7 cellular contexts compared by ENCODE assay signal in the genomic region with DNA sequence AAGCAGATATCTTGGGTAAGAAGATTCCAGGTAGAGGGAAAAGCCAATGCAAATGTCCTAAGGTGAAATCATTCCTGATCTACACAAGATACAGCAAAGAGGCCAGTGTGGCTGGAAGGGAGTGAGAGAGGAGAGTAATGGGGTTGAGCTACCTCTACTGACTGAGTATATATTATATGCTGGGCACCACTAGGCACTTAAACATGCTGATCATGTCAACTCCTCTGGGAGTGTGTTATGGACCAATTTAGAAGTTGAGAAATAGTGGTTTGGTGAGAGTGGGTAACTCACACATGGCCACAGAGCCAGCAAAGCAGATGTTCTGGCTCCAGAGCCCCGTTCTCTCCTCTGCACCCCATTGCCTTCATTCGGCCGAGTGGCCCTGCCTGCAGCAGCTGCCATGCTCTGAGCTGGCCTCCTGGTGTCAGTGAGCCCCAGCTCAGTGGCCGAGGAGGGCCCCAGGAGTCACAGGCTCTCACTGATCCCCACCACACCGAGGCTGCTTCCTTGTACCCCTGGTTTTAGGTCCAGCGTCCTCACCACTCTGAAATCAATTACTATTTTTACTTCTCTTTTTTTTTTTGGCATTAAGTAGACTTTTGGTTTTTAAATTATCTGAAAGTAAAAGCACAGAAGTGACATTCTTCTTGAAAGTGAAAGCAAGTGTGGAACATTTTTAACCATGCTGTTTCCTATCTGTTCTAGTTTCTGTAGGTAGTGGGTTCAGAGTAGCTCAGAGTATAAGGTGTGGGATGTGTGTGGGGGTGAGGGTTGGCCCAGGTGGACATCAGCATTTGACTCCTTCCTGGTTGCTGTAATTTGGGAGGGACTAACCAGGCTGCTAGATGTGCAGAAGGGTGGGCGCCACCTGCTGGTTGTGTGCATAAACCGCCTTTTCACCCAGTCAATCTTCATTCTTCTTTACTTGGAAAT.
DNase-seq lines count a peak whose midpoint lies in the region; ATAC-seq lines count a peak whose summit lies in the region.

No MANE protein-coding gene starts in this region.

- DNase-seq in GM04504 (ENCODE audit: low read depth) (peak; percentile 25), HuH-7.5 (ENCODE audit: low spot score) (peak; percentile 32), T-helper 1 cell (peak; percentile 43 to 70 (median 63)), amniotic stem cell (lab: John Stamatoyannopoulos, UW) (peak; percentile 11), iPS-NIHi11 (ENCODE audit: low spot score) (peak; percentile 34)
- peak; percentile 43 to 50 for DNase-seq in stimulated activated CD4-positive, alpha-beta T cell treated with anti-CD3 and anti-CD28 coated beads, Interleukin-1b, Interleukin-23, amount 100 ng/mL, for 1 hour (ENCODE audit: low read depth in 2 of 2)

- peak; percentile 95 for ATAC-seq in GM21526 (IDR thresholded peaks at IDR 0.05; ENCODE audit: low FRiP score, unreplicated experiment)

Comparison
In these comparisons a context has a peak if more than half of its experiments do, and no peak if none do; other contexts are left out.
1. Peak in every context shown above with its lines: DNase-seq and ATAC-seq.
2. DNase-seq: peak in every context shown above with its lines; median percentile 63 in T-helper 1 cell; 46 in stimulated activated CD4-positive, alpha-beta T cell treated with anti-CD3 and anti-CD28 coated beads, Interleukin-1b, Interleukin-23, amount 100 ng/mL, for 1 hour; 34 in iPS-NIHi11; 32 in HuH-7.5; 25 in GM04504; 11 in amniotic stem cell.